ENCODE assay signal across 1 cellular context in the genomic region with DNA sequence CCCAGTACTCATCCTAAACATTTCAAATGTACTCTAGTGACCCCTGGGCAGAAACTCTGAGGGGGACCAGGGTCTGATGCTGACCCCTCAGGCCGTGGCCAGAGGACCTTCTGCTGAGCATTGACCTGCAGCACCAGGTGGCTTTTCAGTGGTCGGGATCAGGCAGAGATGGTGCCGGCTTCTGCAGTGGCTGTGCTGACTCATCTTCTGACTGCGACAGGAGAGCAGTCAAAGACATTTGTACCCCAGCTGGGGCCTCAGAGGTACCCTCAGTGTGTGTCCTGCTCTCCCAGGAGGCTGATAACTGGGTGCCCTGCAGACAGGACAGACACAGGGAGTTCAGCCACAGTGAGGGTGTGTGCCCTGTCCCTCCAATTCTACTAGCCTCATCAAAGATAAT.
TF ChIP-seq lines count a peak whose summit lies in the region.

No MANE protein-coding gene starts in this region.

TF ChIP-seq in HCT116, 20 proteins besides CTCF, POLR2A, EP300 and RAD21 (continued from another document):
- TF ChIP-seq, protein P1, sequence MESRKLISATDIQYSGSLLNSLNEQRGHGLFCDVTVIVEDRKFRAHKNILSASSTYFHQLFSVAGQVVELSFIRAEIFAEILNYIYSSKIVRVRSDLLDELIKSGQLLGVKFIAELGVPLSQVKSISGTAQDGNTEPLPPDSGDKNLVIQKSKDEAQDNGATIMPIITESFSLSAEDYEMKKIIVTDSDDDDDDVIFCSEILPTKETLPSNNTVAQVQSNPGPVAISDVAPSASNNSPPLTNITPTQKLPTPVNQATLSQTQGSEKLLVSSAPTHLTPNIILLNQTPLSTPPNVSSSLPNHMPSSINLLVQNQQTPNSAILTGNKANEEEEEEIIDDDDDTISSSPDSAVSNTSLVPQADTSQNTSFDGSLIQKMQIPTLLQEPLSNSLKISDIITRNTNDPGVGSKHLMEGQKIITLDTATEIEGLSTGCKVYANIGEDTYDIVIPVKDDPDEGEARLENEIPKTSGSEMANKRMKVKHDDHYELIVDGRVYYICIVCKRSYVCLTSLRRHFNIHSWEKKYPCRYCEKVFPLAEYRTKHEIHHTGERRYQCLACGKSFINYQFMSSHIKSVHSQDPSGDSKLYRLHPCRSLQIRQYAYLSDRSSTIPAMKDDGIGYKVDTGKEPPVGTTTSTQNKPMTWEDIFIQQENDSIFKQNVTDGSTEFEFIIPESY (IDR thresholded peaks at IDR 0.05; ENCODE audit: extremely low read depth, insufficient replicate concordance, low read length), result no peak
- no peak for TF ChIP-seq SIN3A (IDR thresholded peaks at IDR 0.05; ENCODE audit: low read depth)
- TF ChIP-seq FOSL1 (IDR thresholded peaks at IDR 0.05; ENCODE audit: low read depth), result no peak
- TF ChIP-seq ZNF274 (IDR thresholded peaks at IDR 0.05; ENCODE audit: low read depth, low read length), result no peak
- TF ChIP-seq, protein P2, sequence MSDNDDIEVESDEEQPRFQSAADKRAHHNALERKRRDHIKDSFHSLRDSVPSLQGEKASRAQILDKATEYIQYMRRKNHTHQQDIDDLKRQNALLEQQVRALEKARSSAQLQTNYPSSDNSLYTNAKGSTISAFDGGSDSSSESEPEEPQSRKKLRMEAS (IDR thresholded peaks at IDR 0.05), result no peak
- no peak for TF ChIP-seq ELF1 (IDR thresholded peaks at IDR 0.05; ENCODE audit: borderline replicate concordance, low read depth)
- no peak for TF ChIP-seq EGR1 (IDR thresholded peaks at IDR 0.05; ENCODE audit: low read depth)
- TF ChIP-seq CEBPB (IDR thresholded peaks at IDR 0.05; ENCODE audit: low read depth), result no peak
